Comparison of ENCODE assay signal across 8 cellular contexts in the genomic region with DNA sequence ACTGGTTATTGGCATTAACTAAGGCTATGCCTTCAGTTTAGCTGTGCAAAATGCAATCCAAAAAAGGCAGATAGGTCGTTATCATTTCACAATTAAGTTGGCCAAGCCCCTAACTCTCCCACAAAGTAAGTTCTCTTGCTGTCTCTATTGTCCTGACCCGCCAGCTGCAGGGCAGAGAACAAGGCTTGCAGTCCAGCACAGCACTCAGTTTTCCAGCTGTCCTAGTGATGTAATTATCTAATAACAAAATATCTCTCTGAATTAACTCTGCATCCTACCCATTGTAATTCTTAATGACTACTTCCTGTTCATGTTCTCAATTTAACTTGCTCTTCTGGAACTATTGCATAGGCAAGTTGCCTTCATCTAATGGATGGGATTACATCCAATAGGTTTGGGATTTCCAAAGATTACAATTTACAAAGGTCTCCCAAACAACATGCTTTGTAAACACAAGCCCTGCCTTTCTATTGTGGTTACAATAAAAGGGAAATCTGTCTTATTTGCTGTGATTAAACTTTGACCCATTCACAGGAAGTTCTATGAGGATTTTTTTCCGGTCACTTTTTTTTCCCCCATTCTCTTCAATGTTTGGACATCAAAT. TPM values are rescaled to one million over a fixed set of nuclear protein-coding genes. Genes with fewer than 3 reads are reported as not detected.
DNase-seq lines count a peak whose midpoint lies in the region; ATAC-seq and TF ChIP-seq lines count a peak whose summit lies in the region.
"Had no signal": no experiment of that assay in that cellular context is flagged by ENCODE, and none has a peak within 500 bp of the region (broad histone marks: within the 10 kb centered on the region; RNA-seq: fewer than 3 reads in every experiment).

No MANE protein-coding gene starts in this region.

- H3K27ac ChIP-seq in SJCRH30 (peak overlapping the region; percentile 29), sigmoid colon (peak overlapping the region in 3 of 4 donors; percentile 1 to 30 (median 27))

- H3K36me3 ChIP-seq in SJCRH30 (peaks cover 17% of the 10 kb centered on the region), sigmoid colon (no peaks in the 10 kb centered on the region)

- H3K4me3 ChIP-seq in SJCRH30 (no peak overlapping the region), sigmoid colon (no peak overlapping the region)

- TF ChIP-seq CTCF in sigmoid colon (IDR thresholded peaks at IDR 0.05), result no peak

- WGBS in sigmoid colon, 2 donors, result 12 to 47% methylated on average over 3 of the region's 3 CpGs

- H3K27me3 ChIP-seq in SJCRH30 (no peaks in the 10 kb centered on the region), sigmoid colon (no peaks in the 10 kb centered on the region)

- intact Hi-C loops in left cardiac atrium (cut with DNase I), result loop anchor here in 1 of 2 donors (5.0 kb wide), 1 partner anchor 51 kb away; no protein-coding TSS in a partner anchor
- intact Hi-C loops in sigmoid colon (cut with DNase I), result no loop called here

- H3K4me1 ChIP-seq in SJCRH30, result peaks cover 14% of the 10 kb centered on the region
- peaks cover 0 to 55% (median 34%) of the 10 kb centered on the region in 4 donors for H3K4me1 ChIP-seq in sigmoid colon

- peak; percentile 67 for DNase-seq in M059J (ENCODE audit: low read depth)
- DNase-seq in SJCRH30, result peak; percentile 57 to 70
- DNase-seq in left cardiac atrium, result no peak
- DNase-seq in sigmoid colon, result no peak
- no peak for DNase-seq in NCI-H1694 (lab: John Stamatoyannopoulos, UW)
- DNase-seq: IMR-90 had no signal

- TF ChIP-seq POLR2A in sigmoid colon (IDR thresholded peaks at IDR 0.05), result no peak

- H3K9me3 ChIP-seq in SJCRH30 (replicated peaks), result no peaks in the 10 kb centered on the region
- no peaks in the 10 kb centered on the region for H3K9me3 ChIP-seq in sigmoid colon

- no peak for TF ChIP-seq EP300 in sigmoid colon (IDR thresholded peaks at IDR 0.05)

- ATAC-seq in left cardiac atrium (peak; percentile 74 to 77), GM19324 (IDR thresholded peaks at IDR 0.05; ENCODE audit: low FRiP score, unreplicated experiment) (no peak), HG03139 (IDR thresholded peaks at IDR 0.05; ENCODE audit: unreplicated experiment) (no peak)

RNA-seq across cellular contexts. Expression of a gene that starts 55.2 kb away (rescaled TPM):
- 25.8 and 43.3 TPM in 2 replicates for total RNA-seq in M059J (2014; rRNA removed; shearing (Covaris generic))
- total RNA-seq in SJCRH30 (2014; rRNA removed; shearing (Covaris generic)), result 184 and 194 TPM in 2 replicates
- total RNA-seq in left cardiac atrium, result 10 to 100 TPM; 12.9 to 13.9 TPM
- 10 to 100 TPM; 13.3 to 25.8 (median 19.9) TPM for total RNA-seq in sigmoid colon
- 1 to 10 TPM; 2.4 to 7.1 (median 3.2) TPM for polyA plus RNA-seq in sigmoid colon

Comparison
In these comparisons a context has a peak if more than half of its experiments do, and no peak if none do; other contexts are left out.
1. DNase-seq: peak in M059J (single experiment) and SJCRH30 (2 of 2); none in left cardiac atrium (single experiment), sigmoid colon (single experiment) and NCI-H1694 (single experiment).
2. ATAC-seq: peak in left cardiac atrium (2 of 2); none in GM19324 (single experiment) and HG03139 (single experiment).